Comparison of ENCODE assay signal across 1 cellular context in the genomic region with DNA sequence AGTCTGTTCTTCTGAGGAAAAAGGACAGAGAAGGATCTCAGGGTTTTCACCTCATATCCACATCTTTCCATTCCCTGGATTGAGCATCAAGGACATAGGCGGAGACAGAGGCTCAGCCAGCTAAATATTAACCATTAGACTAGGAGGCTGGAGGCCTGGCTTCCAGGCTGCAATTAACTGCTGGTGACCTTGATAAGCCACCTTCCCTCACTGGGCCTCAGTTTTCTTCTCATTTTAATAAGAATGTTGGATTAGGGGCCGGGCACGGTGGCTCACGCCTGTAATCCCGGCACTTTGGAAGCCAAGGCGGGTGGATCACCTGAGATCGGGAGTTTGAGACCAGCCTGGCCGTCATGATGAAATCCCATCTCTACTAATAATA.
TF ChIP-seq lines count a peak whose summit lies in the region.

No MANE protein-coding gene starts in this region.

TF ChIP-seq in HepG2, 621 proteins besides CTCF, POLR2A, EP300 and RAD21:
- TF ChIP-seq ELF4 (CRISPR knock-in tag; IDR thresholded peaks at IDR 0.05; ENCODE audit: borderline replicate concordance) (no peak), CREBL2 (CRISPR knock-in tag; IDR thresholded peaks at IDR 0.05; ENCODE audit: borderline replicate concordance) (no peak), PITX1 (CRISPR knock-in tag; IDR thresholded peaks at IDR 0.05) (0 out of 2 replicates have a peak, but pooled peaks have one; percentile 46), ZNF350 (CRISPR knock-in tag; IDR thresholded peaks at IDR 0.05; ENCODE audit: borderline replicate concordance, low read depth) (0 out of 2 replicates have a peak, but pooled peaks have one; percentile 17), ZNF891 (CRISPR knock-in tag; IDR thresholded peaks at IDR 0.05) (0 out of 2 replicates have a peak, but pooled peaks have one; percentile 35), ARID3A (IDR thresholded peaks at IDR 0.05; ENCODE audit: low read depth, low read length) (peak; percentile 82; the same call in 1 of the 2 replicates), TBX2 (CRISPR knock-in tag; IDR thresholded peaks at IDR 0.05; ENCODE audit: borderline replicate concordance) (peak; percentile 61; the same call in 1 of the 2 replicates), ZFX (CRISPR knock-in tag; IDR thresholded peaks at IDR 0.05; ENCODE audit: low read depth) (peak; percentile 50; the same call in 1 of the 2 replicates), RBFOX2 (IDR thresholded peaks at IDR 0.05; ENCODE audit: low read depth, low read length) (no peak), ZNF598 (CRISPR knock-in tag; IDR thresholded peaks at IDR 0.05; ENCODE audit: borderline replicate concordance) (0 out of 2 replicates have a peak, but pooled peaks have one; percentile 15), ZSCAN29 (CRISPR knock-in tag; conservative IDR thresholded peaks at IDR 0.05) (0 out of 2 replicates have a peak, but pooled peaks have one; percentile 24), SOX13 (IDR thresholded peaks at IDR 0.05) (no peak), SOX13 (CRISPR knock-in tag; conservative IDR thresholded peaks at IDR 0.05 in 1 of 2, IDR thresholded peaks at IDR 0.05 in 1 of 2) (0 out of 4 replicates have a peak, but pooled peaks of 1 of the 2 experiments have one; percentile 42), ZFY (CRISPR knock-in tag; IDR thresholded peaks at IDR 0.05) (peak; percentile 34; the same call in 1 of the 2 replicates), SMAD3 (CRISPR knock-in tag; IDR thresholded peaks at IDR 0.05) (no peak), GATAD2A (CRISPR knock-in tag; IDR thresholded peaks at IDR 0.05) (peak; percentile 54), ZNF629 (CRISPR knock-in tag; conservative IDR thresholded peaks at IDR 0.05) (peak; percentile 64), ZKSCAN5 (CRISPR knock-in tag; IDR thresholded peaks at IDR 0.05) (no peak), NFKBIZ (CRISPR knock-in tag; IDR thresholded peaks at IDR 0.05) (0 out of 2 replicates have a peak, but pooled peaks have one; percentile 6), IKZF1 (IDR thresholded peaks at IDR 0.05) (no peak), HMGXB4 (CRISPR knock-in tag; IDR thresholded peaks at IDR 0.05; ENCODE audit: borderline replicate concordance in 1 of 2, low read depth in 1 of 2) (0 out of 4 replicates have a peak, but pooled peaks of 1 of the 2 experiments have one; percentile 20), BORCS8-MEF2B (CRISPR knock-in tag; IDR thresholded peaks at IDR 0.05) (0 out of 2 replicates have a peak, but pooled peaks have one; percentile 8), ZNF136 (CRISPR knock-in tag; IDR thresholded peaks at IDR 0.05; ENCODE audit: low read depth) (0 out of 2 replicates have a peak, but pooled peaks have one; percentile 11), CCDC6 (CRISPR knock-in tag; IDR thresholded peaks at IDR 0.05) (0 out of 2 replicates have a peak, but pooled peaks have one; percentile 3), RXRB (CRISPR knock-in tag; IDR thresholded peaks at IDR 0.05; ENCODE audit: borderline replicate concordance) (peak; percentile 33; the same call in 1 of the 2 replicates)
- TF ChIP-seq, protein P1, sequence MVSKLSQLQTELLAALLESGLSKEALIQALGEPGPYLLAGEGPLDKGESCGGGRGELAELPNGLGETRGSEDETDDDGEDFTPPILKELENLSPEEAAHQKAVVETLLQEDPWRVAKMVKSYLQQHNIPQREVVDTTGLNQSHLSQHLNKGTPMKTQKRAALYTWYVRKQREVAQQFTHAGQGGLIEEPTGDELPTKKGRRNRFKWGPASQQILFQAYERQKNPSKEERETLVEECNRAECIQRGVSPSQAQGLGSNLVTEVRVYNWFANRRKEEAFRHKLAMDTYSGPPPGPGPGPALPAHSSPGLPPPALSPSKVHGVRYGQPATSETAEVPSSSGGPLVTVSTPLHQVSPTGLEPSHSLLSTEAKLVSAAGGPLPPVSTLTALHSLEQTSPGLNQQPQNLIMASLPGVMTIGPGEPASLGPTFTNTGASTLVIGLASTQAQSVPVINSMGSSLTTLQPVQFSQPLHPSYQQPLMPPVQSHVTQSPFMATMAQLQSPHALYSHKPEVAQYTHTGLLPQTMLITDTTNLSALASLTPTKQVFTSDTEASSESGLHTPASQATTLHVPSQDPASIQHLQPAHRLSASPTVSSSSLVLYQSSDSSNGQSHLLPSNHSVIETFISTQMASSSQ (IDR thresholded peaks at IDR 0.05; ENCODE audit: low read depth), result peak; percentile 77
- TF ChIP-seq, protein P1 (CRISPR knock-in tag; IDR thresholded peaks at IDR 0.05; ENCODE audit: borderline replicate concordance), result peak; percentile 81; the same call in 1 of the 2 replicates
- TF ChIP-seq, protein P2, sequence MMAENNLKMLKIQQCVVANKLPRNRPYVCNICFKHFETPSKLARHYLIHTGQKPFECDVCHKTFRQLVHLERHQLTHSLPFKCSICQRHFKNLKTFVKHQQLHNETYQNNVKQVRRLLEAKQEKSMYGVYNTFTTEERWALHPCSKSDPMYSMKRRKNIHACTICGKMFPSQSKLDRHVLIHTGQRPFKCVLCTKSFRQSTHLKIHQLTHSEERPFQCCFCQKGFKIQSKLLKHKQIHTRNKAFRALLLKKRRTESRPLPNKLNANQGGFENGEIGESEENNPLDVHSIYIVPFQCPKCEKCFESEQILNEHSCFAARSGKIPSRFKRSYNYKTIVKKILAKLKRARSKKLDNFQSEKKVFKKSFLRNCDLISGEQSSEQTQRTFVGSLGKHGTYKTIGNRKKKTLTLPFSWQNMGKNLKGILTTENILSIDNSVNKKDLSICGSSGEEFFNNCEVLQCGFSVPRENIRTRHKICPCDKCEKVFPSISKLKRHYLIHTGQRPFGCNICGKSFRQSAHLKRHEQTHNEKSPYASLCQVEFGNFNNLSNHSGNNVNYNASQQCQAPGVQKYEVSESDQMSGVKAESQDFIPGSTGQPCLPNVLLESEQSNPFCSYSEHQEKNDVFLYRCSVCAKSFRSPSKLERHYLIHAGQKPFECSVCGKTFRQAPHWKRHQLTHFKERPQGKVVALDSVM (CRISPR knock-in tag; IDR thresholded peaks at IDR 0.05), result 0 out of 2 replicates have a peak, but pooled peaks have one; percentile 11
- TF ChIP-seq, protein P3, sequence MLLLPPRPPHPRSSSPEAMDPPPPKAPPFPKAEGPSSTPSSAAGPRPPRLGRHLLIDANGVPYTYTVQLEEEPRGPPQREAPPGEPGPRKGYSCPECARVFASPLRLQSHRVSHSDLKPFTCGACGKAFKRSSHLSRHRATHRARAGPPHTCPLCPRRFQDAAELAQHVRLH (CRISPR knock-in tag; IDR thresholded peaks at IDR 0.05; ENCODE audit: borderline replicate concordance, low read depth), result 0 out of 2 replicates have a peak, but pooled peaks have one; percentile 19
- TF ChIP-seq, protein P4, sequence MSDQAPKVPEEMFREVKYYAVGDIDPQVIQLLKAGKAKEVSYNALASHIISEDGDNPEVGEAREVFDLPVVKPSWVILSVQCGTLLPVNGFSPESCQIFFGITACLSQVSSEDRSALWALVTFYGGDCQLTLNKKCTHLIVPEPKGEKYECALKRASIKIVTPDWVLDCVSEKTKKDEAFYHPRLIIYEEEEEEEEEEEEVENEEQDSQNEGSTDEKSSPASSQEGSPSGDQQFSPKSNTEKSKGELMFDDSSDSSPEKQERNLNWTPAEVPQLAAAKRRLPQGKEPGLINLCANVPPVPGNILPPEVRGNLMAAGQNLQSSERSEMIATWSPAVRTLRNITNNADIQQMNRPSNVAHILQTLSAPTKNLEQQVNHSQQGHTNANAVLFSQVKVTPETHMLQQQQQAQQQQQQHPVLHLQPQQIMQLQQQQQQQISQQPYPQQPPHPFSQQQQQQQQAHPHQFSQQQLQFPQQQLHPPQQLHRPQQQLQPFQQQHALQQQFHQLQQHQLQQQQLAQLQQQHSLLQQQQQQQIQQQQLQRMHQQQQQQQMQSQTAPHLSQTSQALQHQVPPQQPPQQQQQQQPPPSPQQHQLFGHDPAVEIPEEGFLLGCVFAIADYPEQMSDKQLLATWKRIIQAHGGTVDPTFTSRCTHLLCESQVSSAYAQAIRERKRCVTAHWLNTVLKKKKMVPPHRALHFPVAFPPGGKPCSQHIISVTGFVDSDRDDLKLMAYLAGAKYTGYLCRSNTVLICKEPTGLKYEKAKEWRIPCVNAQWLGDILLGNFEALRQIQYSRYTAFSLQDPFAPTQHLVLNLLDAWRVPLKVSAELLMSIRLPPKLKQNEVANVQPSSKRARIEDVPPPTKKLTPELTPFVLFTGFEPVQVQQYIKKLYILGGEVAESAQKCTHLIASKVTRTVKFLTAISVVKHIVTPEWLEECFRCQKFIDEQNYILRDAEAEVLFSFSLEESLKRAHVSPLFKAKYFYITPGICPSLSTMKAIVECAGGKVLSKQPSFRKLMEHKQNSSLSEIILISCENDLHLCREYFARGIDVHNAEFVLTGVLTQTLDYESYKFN (CRISPR knock-in tag; conservative IDR thresholded peaks at IDR 0.05), result 0 out of 2 replicates have a peak, but pooled peaks have one; percentile 5
- TF ChIP-seq, protein P5, sequence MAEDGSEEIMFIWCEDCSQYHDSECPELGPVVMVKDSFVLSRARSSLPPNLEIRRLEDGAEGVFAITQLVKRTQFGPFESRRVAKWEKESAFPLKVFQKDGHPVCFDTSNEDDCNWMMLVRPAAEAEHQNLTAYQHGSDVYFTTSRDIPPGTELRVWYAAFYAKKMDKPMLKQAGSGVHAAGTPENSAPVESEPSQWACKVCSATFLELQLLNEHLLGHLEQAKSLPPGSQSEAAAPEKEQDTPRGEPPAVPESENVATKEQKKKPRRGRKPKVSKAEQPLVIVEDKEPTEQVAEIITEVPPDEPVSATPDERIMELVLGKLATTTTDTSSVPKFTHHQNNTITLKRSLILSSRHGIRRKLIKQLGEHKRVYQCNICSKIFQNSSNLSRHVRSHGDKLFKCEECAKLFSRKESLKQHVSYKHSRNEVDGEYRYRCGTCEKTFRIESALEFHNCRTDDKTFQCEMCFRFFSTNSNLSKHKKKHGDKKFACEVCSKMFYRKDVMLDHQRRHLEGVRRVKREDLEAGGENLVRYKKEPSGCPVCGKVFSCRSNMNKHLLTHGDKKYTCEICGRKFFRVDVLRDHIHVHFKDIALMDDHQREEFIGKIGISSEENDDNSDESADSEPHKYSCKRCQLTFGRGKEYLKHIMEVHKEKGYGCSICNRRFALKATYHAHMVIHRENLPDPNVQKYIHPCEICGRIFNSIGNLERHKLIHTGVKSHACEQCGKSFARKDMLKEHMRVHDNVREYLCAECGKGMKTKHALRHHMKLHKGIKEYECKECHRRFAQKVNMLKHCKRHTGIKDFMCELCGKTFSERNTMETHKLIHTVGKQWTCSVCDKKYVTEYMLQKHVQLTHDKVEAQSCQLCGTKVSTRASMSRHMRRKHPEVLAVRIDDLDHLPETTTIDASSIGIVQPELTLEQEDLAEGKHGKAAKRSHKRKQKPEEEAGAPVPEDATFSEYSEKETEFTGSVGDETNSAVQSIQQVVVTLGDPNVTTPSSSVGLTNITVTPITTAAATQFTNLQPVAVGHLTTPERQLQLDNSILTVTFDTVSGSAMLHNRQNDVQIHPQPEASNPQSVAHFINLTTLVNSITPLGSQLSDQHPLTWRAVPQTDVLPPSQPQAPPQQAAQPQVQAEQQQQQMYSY (CRISPR knock-in tag; IDR thresholded peaks at IDR 0.05), result peak; percentile 94
